Comparison of ENCODE assay signal across 8 cellular contexts in the genomic region with DNA sequence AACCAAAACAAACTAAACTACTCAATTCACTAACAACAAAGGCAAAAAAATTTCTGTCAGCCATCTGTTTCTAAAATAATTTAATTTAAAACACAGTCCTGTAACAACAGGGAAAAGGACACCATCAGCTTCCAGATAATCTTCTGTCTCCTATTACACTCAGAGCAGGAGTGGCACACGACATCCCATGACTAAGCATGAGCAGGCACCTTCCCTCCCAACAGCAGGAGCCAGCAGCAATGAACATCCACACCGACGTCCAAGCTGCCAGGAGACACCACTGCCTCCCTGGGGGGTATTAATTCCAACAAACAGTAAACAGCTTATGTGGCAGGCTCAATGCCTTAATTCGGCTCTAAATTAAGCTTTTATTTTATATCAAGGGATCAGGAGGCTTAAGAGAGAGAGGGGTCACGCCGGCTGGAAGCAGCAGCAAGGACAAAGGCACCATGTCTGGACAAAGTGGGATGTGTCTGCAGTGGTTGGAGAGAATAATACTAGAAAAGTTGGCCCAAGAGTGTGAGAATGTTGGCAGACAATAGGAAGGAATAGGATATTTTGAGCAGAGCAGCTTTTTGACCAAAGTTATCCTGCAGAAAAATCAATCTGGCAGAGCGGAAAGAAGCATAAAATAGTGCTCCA. TPM values are rescaled to one million over a fixed set of nuclear protein-coding genes. Genes with fewer than 3 reads are reported as not detected.
DNase-seq lines count a peak whose midpoint lies in the region; ATAC-seq and TF ChIP-seq lines count a peak whose summit lies in the region.

No MANE protein-coding gene starts in this region.

- H4K20me1 ChIP-seq in Karpas-422 (ENCODE audit: insufficient read depth, low read depth, low read length): no peaks in the 10 kb centered on the region

- no peaks in the 10 kb centered on the region for H3K9me2 ChIP-seq in Karpas-422 (replicated peaks; ENCODE audit: insufficient read depth, low read length)

- no peak for TF ChIP-seq POLR2A in suprapubic skin (IDR thresholded peaks at IDR 0.05)

- peaks cover 38% of the 10 kb centered on the region for H3K4me1 ChIP-seq in mesodermal cell (ENCODE audit: control insufficient read depth, insufficient read depth, low read length, poor library complexity, severe bottlenecking)
- peaks cover 14% of the 10 kb centered on the region for H3K4me1 ChIP-seq in suprapubic skin
- H3K4me1 ChIP-seq in Karpas-422 (ENCODE audit: low read length): no peaks in the 10 kb centered on the region

- TF ChIP-seq EP300 in suprapubic skin (IDR thresholded peaks at IDR 0.05): no peak

- peak; percentile 92 for DNase-seq in D341Med (ENCODE audit: low spot score)
- peak; percentile 26 for DNase-seq in NCI-H2196 (lab: John Stamatoyannopoulos, UW; ENCODE audit: unreplicated experiment)
- DNase-seq in cardiac fibroblast (ENCODE audit: low read depth in 2 of 2): peak; percentile 70 to 80
- no peak for DNase-seq in suprapubic skin (ENCODE audit: low spot score in 2 of 2)
- no peak for DNase-seq in cerebellum (ENCODE audit: low spot score)
- DNase-seq in Karpas-422: no peak

- TF ChIP-seq CTCF in cardiac fibroblast (IDR thresholded peaks at IDR 0.05; ENCODE audit: low read depth, low read length) (no peak), suprapubic skin (IDR thresholded peaks at IDR 0.05) (no peak)

- no peaks in the 10 kb centered on the region for H3K27me3 ChIP-seq in suprapubic skin
- H3K27me3 ChIP-seq in Karpas-422 (ENCODE audit: low read length): no peaks in the 10 kb centered on the region

- no peak overlapping the region for H3K9ac ChIP-seq in Karpas-422 (ENCODE audit: low read length)

- no peak overlapping the region for H2AFZ ChIP-seq in Karpas-422 (ENCODE audit: low read length)

- no peaks in the 10 kb centered on the region for H3K9me3 ChIP-seq in mesodermal cell (ENCODE audit: control insufficient read depth, low read length)
- H3K9me3 ChIP-seq in suprapubic skin: no peaks in the 10 kb centered on the region
- no peaks in the 10 kb centered on the region for H3K9me3 ChIP-seq in Karpas-422 (ENCODE audit: low read length)

- H3K79me2 ChIP-seq in Karpas-422 (ENCODE audit: low read length): no peaks in the 10 kb centered on the region

- H3K4me3 ChIP-seq in cardiac fibroblast (replicated peaks in 1 of 2; ENCODE audit: low read depth in 2 of 2, low read length in 2 of 2) (no peak overlapping the region), mesodermal cell (ENCODE audit: extremely low read depth, insufficient read depth, low read length, poor library complexity, severe bottlenecking) (no peak overlapping the region), suprapubic skin (no peak overlapping the region), Karpas-422 (ENCODE audit: low read length) (no peak overlapping the region)

- 67 to 93% methylated on average over 3 of the region's 7 CpGs for WGBS in mesodermal cell (ENCODE audit: insufficient coverage in 2 of 2), 2 experiments
- WGBS in suprapubic skin: 35% methylated on average over 7 of the region's 7 CpGs

- H3K36me3 ChIP-seq in mesodermal cell (ENCODE audit: control insufficient read depth, insufficient read depth, low read length) (peaks cover 7% of the 10 kb centered on the region), suprapubic skin (no peaks in the 10 kb centered on the region), Karpas-422 (ENCODE audit: insufficient read depth, low read length) (no peaks in the 10 kb centered on the region)

- H3K27ac ChIP-seq in mesodermal cell (ENCODE audit: low read depth, low read length, severe bottlenecking): peak overlapping the region; percentile 97
- H3K27ac ChIP-seq in suprapubic skin: no peak overlapping the region
- no peak overlapping the region for H3K27ac ChIP-seq in Karpas-422 (ENCODE audit: low read length)

- no peak overlapping the region for H3K4me2 ChIP-seq in Karpas-422 (ENCODE audit: low read depth, low read length, poor library complexity, severe bottlenecking)

- ATAC-seq in HG02973 (IDR thresholded peaks at IDR 0.05; ENCODE audit: unreplicated experiment): no peak

RNA-seq across cellular contexts. Expression of a gene that starts 45.6 kb away (rescaled TPM):
- 14.8 TPM for polyA plus RNA-seq in mesodermal cell (2013, experiment 1 of 2)
- polyA plus RNA-seq in mesodermal cell (2013, experiment 2 of 2): 13.1 TPM
- total RNA-seq in suprapubic skin: 1 to 10 TPM in 3 of 4 donors, under 1 TPM in 1; 0.83 to 2.1 (median 1.5) TPM
- total RNA-seq in cerebellum: 29.0 TPM
- total RNA-seq in Karpas-422 (2014; rRNA removed; shearing (Covaris generic); ENCODE audit: low replicate concordance): not detected in 2 replicates

Comparison
In these comparisons a context has a peak if more than half of its experiments do, and no peak if none do; other contexts are left out.
1. DNase-seq: peak in D341Med (single experiment), NCI-H2196 (single experiment) and cardiac fibroblast (2 of 2); none in suprapubic skin (0 of 2), cerebellum (single experiment) and Karpas-422 (single experiment).